1 cellular context compared by ENCODE assay signal in genomic region chr2:29700560-29700959, GRCh38.
TF ChIP-seq lines count a peak whose summit lies in the region.

No MANE protein-coding gene starts in this region.

TF ChIP-seq in IMR-90, 13 proteins besides CTCF, POLR2A, EP300 and RAD21 (continued from another document):
- TF ChIP-seq USF2 (IDR thresholded peaks at IDR 0.05; ENCODE audit: low read depth, low read length) = no peak
- TF ChIP-seq MAFK (IDR thresholded peaks at IDR 0.05; ENCODE audit: low read depth, low read length) = no peak
- TF ChIP-seq MAZ (IDR thresholded peaks at IDR 0.05; ENCODE audit: borderline replicate concordance, low read depth, low read length) = no peak
- TF ChIP-seq RCOR1 (IDR thresholded peaks at IDR 0.05; ENCODE audit: insufficient replicate concordance, low read length) = no peak
- TF ChIP-seq NFE2L2 (IDR thresholded peaks at IDR 0.05; ENCODE audit: low read depth, low read length) = no peak
